13 cellular contexts compared by ENCODE assay signal in genomic region chr16:15053904-15054303, GRCh38. TPM values are rescaled to one million over a fixed set of nuclear protein-coding genes. Genes with fewer than 3 reads are reported as not detected.
DNase-seq lines count a peak whose midpoint lies in the region; ATAC-seq and TF ChIP-seq lines count a peak whose summit lies in the region.
"Had no signal": no experiment of that assay in that cellular context is flagged by ENCODE, and none has a peak within 500 bp of the region (broad histone marks: within the 10 kb centered on the region; RNA-seq: fewer than 3 reads in every experiment).

No MANE protein-coding gene starts in this region.

- no peaks in the 10 kb centered on the region for H3K27me3 Mint-ChIP-seq in activated T-cell treated with anti-CD3 and anti-CD28 coated beads, Interleukin-2, amount 50 U/mL, for 72 hours (ENCODE audit: low read depth)
- H3K27me3 Mint-ChIP-seq in IgD-negative memory B cell: no peaks in the 10 kb centered on the region

- H3K9me3 Mint-ChIP-seq in activated T-cell treated with anti-CD3 and anti-CD28 coated beads, Interleukin-2, amount 50 U/mL, for 72 hours: no peaks in the 10 kb centered on the region
- no peaks in the 10 kb centered on the region for H3K9me3 Mint-ChIP-seq in IgD-negative memory B cell

- TF ChIP-seq CTCF in esophagus muscularis mucosa (IDR thresholded peaks at IDR 0.05) (no peak), smooth muscle cell (IDR thresholded peaks at IDR 0.05; ENCODE audit: borderline replicate concordance, insufficient read depth, poor library complexity, severe bottlenecking) (no peak), stomach (IDR thresholded peaks at IDR 0.05) (no peak), A673 (conservative IDR thresholded peaks at IDR 0.05; ENCODE audit: low read depth, low read length) (no peak)

- H3K27me3 ChIP-seq in esophagus muscularis mucosa (no peaks in the 10 kb centered on the region), smooth muscle cell (ENCODE audit: low read depth) (no peaks in the 10 kb centered on the region), stomach (no peaks in the 10 kb centered on the region), A673 (replicated peaks; ENCODE audit: insufficient read depth, low read depth, low read length, poor library complexity) (no peaks in the 10 kb centered on the region)

- TF ChIP-seq EP300 in esophagus muscularis mucosa (IDR thresholded peaks at IDR 0.05): no peak
- no peak for TF ChIP-seq EP300 in stomach (IDR thresholded peaks at IDR 0.05)

- POLR2A ChIA-PET in A673 (lab: Charles Lee; ENCODE audit: low non-redundant PET): no interaction called here

- H3K9ac ChIP-seq in smooth muscle cell (ENCODE audit: low read depth): no peak overlapping the region

- 85% methylated on average over 10 of the region's 10 CpGs for WGBS in esophagus muscularis mucosa
- WGBS in smooth muscle cell (ENCODE audit: low lambda C conversion rate): 97% methylated on average over 10 of the region's 10 CpGs
- WGBS in stomach, 5 donors: 83 to 93% (median 86%) methylated on average over 10 of the region's 10 CpGs

- H3K4me3 ChIP-seq in esophagus muscularis mucosa (peak overlapping the region in 1 of 4 donors; percentile 99), smooth muscle cell (no peak overlapping the region), stomach (no peak overlapping the region), A673 (ENCODE audit: low read depth, low read length, poor library complexity, severe bottlenecking) (no peak overlapping the region)

- no peak overlapping the region for H3K27ac Mint-ChIP-seq in activated T-cell treated with anti-CD3 and anti-CD28 coated beads, Interleukin-2, amount 50 U/mL, for 72 hours
- H3K27ac Mint-ChIP-seq in IgD-negative memory B cell: peak overlapping the region in 1 of 3 donors; percentile 47

- H3K4me2 ChIP-seq in smooth muscle cell: peak overlapping the region; percentile 90

- intact Hi-C loops in esophagus muscularis mucosa (cut with DNase I) (no loop called here), stomach (cut with DNase I; ENCODE audit: low total_unique reads) (no loop called here), A673 (cut with micrococcal nuclease; ENCODE audit: unreplicated experiment) (no loop called here)

- H3F3A ChIP-seq in smooth muscle cell (ENCODE audit: low read depth): peaks cover 7% of the 10 kb centered on the region

- BruUV-seq in A673 (replicated peaks; lab: Mats Ljungman, UMichigan): no TSS peak

- H2AFZ ChIP-seq in smooth muscle cell (ENCODE audit: low read depth): no peak overlapping the region

- no peak for TF ChIP-seq POLR2A in esophagus muscularis mucosa (IDR thresholded peaks at IDR 0.05; ENCODE audit: low read depth)
- TF ChIP-seq POLR2A in stomach (IDR thresholded peaks at IDR 0.05): no peak

- H3K36me3 Mint-ChIP-seq in activated T-cell treated with anti-CD3 and anti-CD28 coated beads, Interleukin-2, amount 50 U/mL, for 72 hours (ENCODE audit: insufficient read depth in 2 of 2): peaks cover 0 to 4% of the 10 kb centered on the region in 2 donors
- peaks cover 3% of the 10 kb centered on the region for H3K36me3 Mint-ChIP-seq in IgD-negative memory B cell

- no peak for DNase-seq in activated T-cell treated with anti-CD3 and anti-CD28 coated beads, Interleukin-2, amount 50 U/mL, for 72 hours
- no peak for DNase-seq in activated T-cell treated with anti-CD3 and anti-CD28 coated beads, Interleukin-2, amount 50 U/mL, for 48 hours
- DNase-seq in esophagus muscularis mucosa (ENCODE audit: extremely low spot score): no peak
- no peak for DNase-seq in smooth muscle cell (lab: John Stamatoyannopoulos, UW; ENCODE audit: unreplicated experiment)
- no peak for DNase-seq in stomach
- DNase-seq in H4 (ENCODE audit: low spot score): no peak
- no peak for DNase-seq in A673 (ENCODE audit: low spot score)
- DNase-seq: amygdala, cortex of kidney, DMS53, lower lobe of right lung had no signal

- peak overlapping the region; percentile 92 to 96 for H3K4me3 Mint-ChIP-seq in activated T-cell treated with anti-CD3 and anti-CD28 coated beads, Interleukin-2, amount 50 U/mL, for 72 hours
- peak overlapping the region; percentile 15 to 97 (median 90) for H3K4me3 Mint-ChIP-seq in IgD-negative memory B cell

- H3K4me1 Mint-ChIP-seq in activated T-cell treated with anti-CD3 and anti-CD28 coated beads, Interleukin-2, amount 50 U/mL, for 72 hours (ENCODE audit: low read depth): peaks cover 16% of the 10 kb centered on the region
- peaks cover 15 to 19% (median 15%) of the 10 kb centered on the region in 3 donors for H3K4me1 Mint-ChIP-seq in IgD-negative memory B cell

- no peak for ATAC-seq in activated T-cell treated with anti-CD3 and anti-CD28 coated beads, Interleukin-2, amount 50 U/mL, for 72 hours (replicated peaks in 1 of 2)
- ATAC-seq: lower lobe of right lung had no signal

- H3K4me1 ChIP-seq in esophagus muscularis mucosa (peaks cover 4 to 35% (median 33%) of the 10 kb centered on the region in 4 donors), smooth muscle cell (ENCODE audit: low read depth) (no peaks in the 10 kb centered on the region), stomach (peaks cover 0 to 55% (median 42%) of the 10 kb centered on the region in 4 donors), A673 (ENCODE audit: insufficient read depth, low read length, poor library complexity, severe bottlenecking) (no peaks in the 10 kb centered on the region)

- H3K27ac ChIP-seq in esophagus muscularis mucosa (replicated peaks in 1 of 4) (peak overlapping the region in 3 of 4 donors; percentile 28 to 82 (median 41)), smooth muscle cell (ENCODE audit: low read depth) (no peak overlapping the region), stomach (no peak overlapping the region), A673 (ENCODE audit: low read depth, low read length, poor library complexity, severe bottlenecking) (no peak overlapping the region)
- H3K27ac ChIP-seq: lower lobe of right lung, RWPE1 had no signal

- H3K36me3 ChIP-seq in esophagus muscularis mucosa (peaks cover 0 to 12% (median 3%) of the 10 kb centered on the region in 4 donors), smooth muscle cell (ENCODE audit: low read depth) (no peaks in the 10 kb centered on the region), stomach (peaks cover 0 to 6% (median 5%) of the 10 kb centered on the region in 4 donors), A673 (ENCODE audit: insufficient read depth, low read length, poor library complexity, severe bottlenecking) (peaks cover 2% of the 10 kb centered on the region)

- H3K9me3 ChIP-seq in esophagus muscularis mucosa: no peaks in the 10 kb centered on the region
- no peaks in the 10 kb centered on the region for H3K9me3 ChIP-seq in smooth muscle cell (replicated peaks; ENCODE audit: low read depth)
- H3K9me3 ChIP-seq in stomach: no peaks in the 10 kb centered on the region
- no peaks in the 10 kb centered on the region for H3K9me3 ChIP-seq in A673 (ENCODE audit: low read depth, low read length, poor library complexity, severe bottlenecking)
- H3K9me3 ChIP-seq: lower lobe of right lung had no signal

- CTCF ChIA-PET in A673 (lab: Charles Lee): no interaction called here

- H3K79me2 ChIP-seq in smooth muscle cell (ENCODE audit: low read depth): peaks cover 48% of the 10 kb centered on the region

- H4K20me1 ChIP-seq in smooth muscle cell (ENCODE audit: low read depth): peaks cover 40% of the 10 kb centered on the region

RNA-seq across cellular contexts. Expression of gene NTAN1, which starts 2.0 kb away (rescaled TPM):
- 10 to 100 TPM; 37.8 to 39.1 TPM for total RNA-seq in activated T-cell treated with anti-CD3 and anti-CD28 coated beads, Interleukin-2, amount 50 U/mL, for 72 hours
- polyA plus RNA-seq in IgD-negative memory B cell: 58.0 TPM
- total RNA-seq in esophagus muscularis mucosa: 10 to 100 TPM; 61.1 to 74.8 (median 63.5) TPM
- 66.9 and 70.0 TPM in 2 replicates for total RNA-seq in smooth muscle cell
- polyA plus RNA-seq in smooth muscle cell: 96.6 and 96.9 TPM in 2 replicates
- total RNA-seq in stomach: 100 to 1,000 TPM in 1 of 5 donors, 10 to 100 TPM in 3, 1 to 10 TPM in 1; 4.1 to 151 (median 51.1) TPM
- polyA plus RNA-seq in stomach: 10 to 100 TPM; 34.5 to 89.1 (median 56.8) TPM
- total RNA-seq in H4 (2014; rRNA removed; shearing (Covaris generic)): 31.1 and 44.9 TPM in 2 replicates
- 55.5 and 59.7 TPM in 2 replicates for total RNA-seq in A673 (2021)

RNA-seq across cellular contexts. Expression of gene RRN3, which starts 40.2 kb away (rescaled TPM):
- 10 to 100 TPM; 39.5 to 41.6 TPM for total RNA-seq in activated T-cell treated with anti-CD3 and anti-CD28 coated beads, Interleukin-2, amount 50 U/mL, for 72 hours
- polyA plus RNA-seq in IgD-negative memory B cell: 26.1 TPM
- 10 to 100 TPM; 19.5 to 34.1 (median 24.8) TPM for total RNA-seq in esophagus muscularis mucosa
- total RNA-seq in smooth muscle cell: 47.1 and 48.6 TPM in 2 replicates
- polyA plus RNA-seq in smooth muscle cell: 17.1 and 17.7 TPM in 2 replicates
- total RNA-seq in stomach: 10 to 100 TPM in 4 of 5 donors, 1 to 10 TPM in 1; 7.0 to 60.2 (median 14.3) TPM
- polyA plus RNA-seq in stomach: 10 to 100 TPM in 1 of 3 donors, 1 to 10 TPM in 2; 8.8 to 14.4 (median 9.9) TPM
- total RNA-seq in H4 (2014; rRNA removed; shearing (Covaris generic)): 36.2 and 37.8 TPM in 2 replicates
- total RNA-seq in A673 (2021): 37.4 and 39.3 TPM in 2 replicates

Comparison
In these comparisons a context has a peak if more than half of its experiments do, and no peak if none do; other contexts are left out.
1. H3K27ac ChIP-seq: peak in esophagus muscularis mucosa (3 of 4); none in smooth muscle cell (single experiment), stomach (0 of 5) and A673 (single experiment).